In genomic region chr7:80428161-80429054, GRCh38 we compare ENCODE assay signal across 8 cellular contexts.
DNase-seq lines count a peak whose midpoint lies in the region; ATAC-seq and TF ChIP-seq lines count a peak whose summit lies in the region.

No MANE protein-coding gene starts in this region.

- no peak overlapping the region for H3K4me3 ChIP-seq in liver (ENCODE audit: low read depth in 1 of 3, low read length in 3 of 3)

- ATAC-seq in HG02981 (IDR thresholded peaks at IDR 0.05; ENCODE audit: unreplicated experiment): peak; percentile 48
- no peak for ATAC-seq in HG02678 (IDR thresholded peaks at IDR 0.05; ENCODE audit: unreplicated experiment)

- peaks cover 0 to 3% (median 1%) of the 10 kb centered on the region in 4 donors for H3K4me1 ChIP-seq in liver (ENCODE audit: control insufficient read depth in 4 of 4, insufficient read depth in 4 of 4, low read length in 3 of 4)

- WGBS in liver: 35% methylated on average over 9 of the region's 9 CpGs

- H3K27me3 ChIP-seq in liver (ENCODE audit: control insufficient read depth in 4 of 4, insufficient read depth in 4 of 4, low read length in 3 of 4): no peaks in the 10 kb centered on the region

- no peaks in the 10 kb centered on the region for H3K9me3 ChIP-seq in liver (ENCODE audit: control insufficient read depth in 4 of 4, low read length in 3 of 4)

- TF ChIP-seq CTCF in chondrocyte (IDR thresholded peaks at IDR 0.05) (peak; percentile 89), liver (IDR thresholded peaks at IDR 0.05; ENCODE audit: low read depth, low read length, missing input control) (peak; percentile 78)

- no peaks in the 10 kb centered on the region for H3K9me3 Mint-ChIP-seq in chondrocyte (ENCODE audit: low read depth)

- DNase-seq in D341Med (ENCODE audit: low spot score) (peak; percentile 45), NCI-H82 (lab: John Stamatoyannopoulos, UW) (peak; percentile 56), chondrocyte (ENCODE audit: low spot score) (no peak)
- no peak for DNase-seq in central memory CD4-positive, alpha-beta T cell
- no peak for DNase-seq in activated naive CD4-positive, alpha-beta T cell (lab: John Stamatoyannopoulos, UW)

- TF ChIP-seq RAD21 in liver (IDR thresholded peaks at IDR 0.05): peak; percentile 97 to 99

- no peak overlapping the region for H3K27ac Mint-ChIP-seq in chondrocyte (ENCODE audit: unreplicated experiment)

- H3K4me1 Mint-ChIP-seq in chondrocyte (ENCODE audit: low read depth): peaks cover 12% of the 10 kb centered on the region

- H3K36me3 ChIP-seq in liver (ENCODE audit: control insufficient read depth in 4 of 4, insufficient read depth in 3 of 4, low read depth in 1 of 4, low read length in 3 of 4): no peaks in the 10 kb centered on the region

- H3K4me3 Mint-ChIP-seq in chondrocyte (ENCODE audit: unreplicated experiment): no peak overlapping the region

- H3K27ac ChIP-seq in liver (ENCODE audit: low read depth in 1 of 2, low read length in 2 of 2): no peak overlapping the region

- H3K27me3 Mint-ChIP-seq in chondrocyte (ENCODE audit: low read depth): no peaks in the 10 kb centered on the region

- H3K9ac ChIP-seq in liver (ENCODE audit: low read depth in 1 of 2, low read length in 2 of 2): no peak overlapping the region

- H3K36me3 Mint-ChIP-seq in chondrocyte (ENCODE audit: low read depth): no peaks in the 10 kb centered on the region

TF ChIP-seq in liver, 16 proteins besides CTCF, POLR2A, EP300 and RAD21:
- no peak for TF ChIP-seq ZBTB33 (IDR thresholded peaks at IDR 0.05)
- TF ChIP-seq FOXA1 (IDR thresholded peaks at IDR 0.05): no peak
- no peak for TF ChIP-seq MAX (IDR thresholded peaks at IDR 0.05)
- peak in 1 of 2 donors; percentile 8 for TF ChIP-seq RXRA (IDR thresholded peaks at IDR 0.05)
- TF ChIP-seq JUND (IDR thresholded peaks at IDR 0.05): no peak
- TF ChIP-seq ATF3 (IDR thresholded peaks at IDR 0.05): no peak
- TF ChIP-seq HNF4A (conservative IDR thresholded peaks at IDR 0.05): no peak

Comparison
In these comparisons a context has a peak if more than half of its experiments do, and no peak if none do; other contexts are left out.
1. DNase-seq: peak in D341Med (single experiment) and NCI-H82 (single experiment); none in chondrocyte (single experiment), central memory CD4-positive, alpha-beta T cell (single experiment) and activated naive CD4-positive, alpha-beta T cell (0 of 4).